ENCODE assay signal across 21 cellular contexts in genomic region chr7:46285856-46286255, GRCh38.
"Had no signal": no experiment of that assay in that cellular context is flagged by ENCODE, and none has a peak within 500 bp of the region (broad histone marks: within the 10 kb centered on the region; RNA-seq: fewer than 3 reads in every experiment).

No MANE protein-coding gene starts in this region.

- H3K4me3 ChIP-seq: adrenal gland, lower lobe of right lung, sigmoid colon, spleen, upper lobe of right lung had no signal

- H3K27ac Mint-ChIP-seq: activated naive CD8-positive, alpha-beta T cell; activated T-cell treated with anti-CD3 and anti-CD28 coated beads, Interleukin-2, amount 50 U/mL, for 24 hours; activated T-helper 17 cell treated with anti-CD3 and anti-CD28 coated beads, Interleukin-2, amount 50 U/mL, for 72 hours; naive thymus-derived CD4-positive, alpha-beta T cell had no signal

- H3K27me3 Mint-ChIP-seq: activated naive CD8-positive, alpha-beta T cell; activated T-cell treated with anti-CD3 and anti-CD28 coated beads, Interleukin-2, amount 50 U/mL, for 24 hours; activated T-helper 17 cell treated with anti-CD3 and anti-CD28 coated beads, Interleukin-2, amount 50 U/mL, for 72 hours; naive thymus-derived CD4-positive, alpha-beta T cell had no signal

- H3K9me3 Mint-ChIP-seq: activated T-cell treated with anti-CD3 and anti-CD28 coated beads, Interleukin-2, amount 50 U/mL, for 24 hours; neural crest cell had no signal

- H3K27me3 ChIP-seq: adrenal gland, sigmoid colon, spleen, upper lobe of right lung had no signal

- H3K4me1 ChIP-seq: adrenal gland, lower lobe of right lung, sigmoid colon, spleen, upper lobe of right lung had no signal

- ATAC-seq: activated T-helper 17 cell treated with anti-CD3 and anti-CD28 coated beads, Interleukin-2, amount 50 U/mL, for 72 hours; lower lobe of right lung; naive thymus-derived CD4-positive, alpha-beta T cell; stimulated activated naive CD8-positive, alpha-beta T cell treated with anti-CD3 and anti-CD28 coated beads, Interleukin-15, Interleukin-2, amounts not matched to agents 100 U/mL and 50 U/mL, for 24 hours; upper lobe of right lung had no signal

- H3K9me3 ChIP-seq: adrenal gland, lower lobe of right lung, sigmoid colon, spleen, upper lobe of right lung had no signal

- H3K4me3 Mint-ChIP-seq: activated naive CD8-positive, alpha-beta T cell; activated T-cell treated with anti-CD3 and anti-CD28 coated beads, Interleukin-2, amount 50 U/mL, for 24 hours; activated T-helper 17 cell treated with anti-CD3 and anti-CD28 coated beads, Interleukin-2, amount 50 U/mL, for 72 hours; naive thymus-derived CD4-positive, alpha-beta T cell; neural crest cell had no signal

- DNase-seq: activated CD4-positive, alpha-beta T cell treated with anti-CD3 and anti-CD28 coated beads for 1 hour; activated naive CD4-positive, alpha-beta T cell; activated T-cell treated with anti-CD3 and anti-CD28 coated beads, Interleukin-2, amount 50 U/mL, for 24 hours; adrenal gland; erythroblast; foreskin melanocyte; hippocampal formation; lower lobe of right lung; naive thymus-derived CD4-positive, alpha-beta T cell; posterior cingulate gyrus; retina; sigmoid colon; spleen; stimulated activated CD4-positive, alpha-beta T cell treated with anti-CD3 and anti-CD28 coated beads, Interleukin-4, amount 100 ng/mL, for 1 hour; stimulated activated naive CD8-positive, alpha-beta T cell treated with anti-CD3 and anti-CD28 coated beads, Interleukin-15, Interleukin-2, amounts not matched to agents 100 U/mL and 50 U/mL, for 24 hours; T-helper 9 cell; upper lobe of right lung had no signal

- FAIRE-seq: islet of Langerhans had no signal

- H3K27ac ChIP-seq: adrenal gland, lower lobe of right lung, sigmoid colon, spleen, upper lobe of right lung had no signal

- H3K36me3 Mint-ChIP-seq: activated naive CD8-positive, alpha-beta T cell; naive thymus-derived CD4-positive, alpha-beta T cell had no signal

- H3K4me1 Mint-ChIP-seq: activated T-helper 17 cell treated with anti-CD3 and anti-CD28 coated beads, Interleukin-2, amount 50 U/mL, for 72 hours; naive thymus-derived CD4-positive, alpha-beta T cell had no signal

- H3K36me3 ChIP-seq: adrenal gland, lower lobe of right lung, sigmoid colon, spleen, upper lobe of right lung had no signal
